In the genomic region with DNA sequence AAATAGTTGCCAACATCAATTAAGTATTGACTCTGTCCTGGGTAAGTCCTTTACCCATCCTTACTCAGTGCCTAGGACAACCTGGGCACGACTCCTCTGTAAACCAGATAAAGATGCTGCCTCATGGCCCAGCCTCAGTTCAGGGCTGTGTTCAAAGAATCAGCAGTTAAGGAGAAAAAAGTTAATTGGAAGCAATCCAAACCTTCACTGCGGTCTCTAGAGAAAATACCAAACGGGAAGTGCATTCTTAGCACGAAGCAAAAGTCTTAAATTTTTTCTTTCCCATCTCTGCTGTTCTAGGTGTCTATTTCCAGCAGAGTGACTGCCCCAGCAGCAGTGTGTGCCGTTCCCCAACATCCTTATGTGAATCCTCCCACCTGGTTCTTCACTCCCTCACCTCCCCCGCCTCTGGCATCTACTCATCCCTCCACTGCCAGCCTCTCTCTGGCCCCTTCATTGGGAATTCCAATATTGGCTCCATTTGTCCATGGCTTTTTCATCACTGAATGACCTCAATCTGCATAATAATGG, we compare ENCODE assay signal across 7 cellular contexts.
DNase-seq lines count a peak whose midpoint lies in the region; ATAC-seq lines count a peak whose summit lies in the region.

No MANE protein-coding gene starts in this region.

- no peak overlapping the region for H3K9ac ChIP-seq in adipocyte (ENCODE audit: low read length)

- H3K27me3 ChIP-seq in adipocyte (replicated peaks; ENCODE audit: control insufficient read depth, insufficient read depth, low read length) = peaks cover 21% of the 10 kb centered on the region

- DNase-seq in adipocyte (ENCODE audit: low read depth) (peak; percentile 79), pons (ENCODE audit: low spot score) (peak; percentile 53), NCI-H1105 (lab: John Stamatoyannopoulos, UW) (no peak)
- no peak for DNase-seq in activated CD4-positive, CD25-positive, alpha-beta regulatory T cell (lab: John Stamatoyannopoulos, UW)

- peaks cover 5% of the 10 kb centered on the region for H3K9me3 ChIP-seq in adipocyte (ENCODE audit: control insufficient read depth, low read length)

- ATAC-seq in GM19395 (IDR thresholded peaks at IDR 0.05; ENCODE audit: unreplicated experiment) (peak; percentile 68), HG03342 (IDR thresholded peaks at IDR 0.05; ENCODE audit: unreplicated experiment) (peak; percentile 79), HG02970 (IDR thresholded peaks at IDR 0.05; ENCODE audit: low FRiP score, unreplicated experiment) (no peak)

- peaks cover 9% of the 10 kb centered on the region for H3K4me1 ChIP-seq in adipocyte (ENCODE audit: control insufficient read depth, insufficient read depth, low read length)

- H3K36me3 ChIP-seq in adipocyte (ENCODE audit: control insufficient read depth, insufficient read depth, low read length, severe bottlenecking) = no peaks in the 10 kb centered on the region

- H3K4me3 ChIP-seq in adipocyte (ENCODE audit: low read length) = peak overlapping the region; percentile 52

Comparison
In these comparisons a context has a peak if more than half of its experiments do, and no peak if none do; other contexts are left out.
1. DNase-seq: peak in adipocyte (single experiment) and pons (single experiment); none in activated CD4-positive, CD25-positive, alpha-beta regulatory T cell (0 of 4) and NCI-H1105 (single experiment).